ENCODE assay signal across 30 cellular contexts in genomic region chr6:145141609-145142008, GRCh38.
"Had no signal": no experiment of that assay in that cellular context is flagged by ENCODE, and none has a peak within 500 bp of the region (broad histone marks: within the 10 kb centered on the region; RNA-seq: fewer than 3 reads in every experiment).

No MANE protein-coding gene starts in this region.

- H3K4me3 ChIP-seq: adrenal gland, ascending aorta, body of pancreas, breast epithelium, cardiac muscle cell had no signal

- H3K27me3 ChIP-seq: adrenal gland, ascending aorta, body of pancreas, brain microvascular endothelial cell, breast epithelium, cardiac muscle cell had no signal

- DNase-seq: activated effector memory CD4-positive, alpha-beta T cell treated with anti-CD3 and anti-CD28 coated beads, Interleukin-2, amount 50 U/mL, for 16 hours; activated effector memory CD4-positive, alpha-beta T cell treated with Interleukin-2 at 50 U/mL for 16 hours; activated gamma-delta T cell; activated gamma-delta T cell treated with Interleukin-2 at 50 U/mL for 16 hours; activated naive CD4-positive, alpha-beta T cell; activated naive CD4-positive, alpha-beta T cell treated with anti-CD3 and anti-CD28 coated beads for 36 hours; activated naive CD4-positive, alpha-beta T cell treated with anti-CD3 and anti-CD28 coated beads, Interleukin-2, amount 10 ng/mL, durations not matched to agents 7 days and 5 days; activated naive CD4-positive, alpha-beta T cell treated with anti-CD3 and anti-CD28 coated beads, Interleukin-2, amount 50 U/mL, for 16 hours; activated naive CD4-positive, alpha-beta T cell treated with Interleukin-2 at 50 U/mL for 16 hours; activated naive CD8-positive, alpha-beta T cell treated with anti-CD3 and anti-CD28 coated beads for 36 hours; activated naive CD8-positive, alpha-beta T cell treated with anti-CD3 and anti-CD28 coated beads, Interleukin-2, amount 10 ng/mL, durations not matched to agents 7 days and 5 days; activated naive CD8-positive, alpha-beta T cell treated with anti-CD3 and anti-CD28 coated beads, Interleukin-2, amount 50 U/mL, for 24 hours; activated T-cell treated with anti-CD3 and anti-CD28 coated beads, Interleukin-2, amount 50 U/mL, for 4 hours; activated T-cell treated with anti-CD3 and anti-CD28 coated beads, Interleukin-2, amount 50 U/mL, for 48 hours; activated T-cell treated with anti-CD3 and anti-CD28 coated beads, Interleukin-2, amount 50 U/mL, for 72 hours; adrenal gland; amniotic stem cell; amygdala; anterior cingulate cortex; aorta; body of pancreas; brain microvascular endothelial cell; caudate nucleus; central memory CD4-positive, alpha-beta T cell; cerebellar nuclear complex had no signal

- H3K4me1 ChIP-seq: adrenal gland, ascending aorta, body of pancreas, breast epithelium had no signal

- H3K36me3 ChIP-seq: adrenal gland, ascending aorta, brain microvascular endothelial cell, breast epithelium, cardiac muscle cell had no signal

- H3K9me3 ChIP-seq: adrenal gland, ascending aorta, body of pancreas, breast epithelium had no signal

- H3K27ac ChIP-seq: adrenal gland, ascending aorta, body of pancreas, brain microvascular endothelial cell, breast epithelium, cardiac muscle cell had no signal

- ATAC-seq: activated naive CD4-positive, alpha-beta T cell treated with anti-CD3 and anti-CD28 coated beads, Interleukin-2, amount 50 U/mL, for 72 hours; activated naive CD8-positive, alpha-beta T cell treated with anti-CD3 and anti-CD28 coated beads, Interleukin-2, amount 50 U/mL, for 24 hours; activated T-cell treated with anti-CD3 and anti-CD28 coated beads, Interleukin-2, amount 50 U/mL, for 4 hours; activated T-cell treated with anti-CD3 and anti-CD28 coated beads, Interleukin-2, amount 50 U/mL, for 72 hours; activated T-helper 17 cell treated with anti-CD3 and anti-CD28 coated beads, Interleukin-2, amount 50 U/mL, for 72 hours; body of pancreas had no signal
